9 cellular contexts compared by ENCODE assay signal in the genomic region with DNA sequence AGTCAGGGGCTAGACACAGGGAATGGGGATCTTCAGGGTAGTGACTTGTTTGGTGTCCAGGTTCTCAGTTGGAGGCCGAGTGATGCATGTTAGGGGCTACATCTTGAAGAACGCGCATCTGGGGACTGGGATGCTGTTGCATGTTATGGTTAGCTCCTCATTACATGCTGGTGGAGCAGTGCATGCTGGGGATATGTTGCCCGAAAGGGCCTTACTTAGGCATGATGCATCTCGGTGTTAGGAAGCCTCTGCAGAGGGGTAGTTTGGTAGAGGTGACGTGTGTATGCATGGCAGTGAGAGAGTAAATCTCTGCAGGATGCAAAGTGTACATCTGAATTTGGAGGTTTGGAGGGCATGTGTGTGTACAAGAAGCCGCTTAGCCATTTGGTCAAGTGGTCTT. TPM values are rescaled to one million over a fixed set of nuclear protein-coding genes. Genes with fewer than 3 reads are reported as not detected.
DNase-seq lines count a peak whose midpoint lies in the region; ATAC-seq and TF ChIP-seq lines count a peak whose summit lies in the region.
"Had no signal": no experiment of that assay in that cellular context is flagged by ENCODE, and none has a peak within 500 bp of the region (broad histone marks: within the 10 kb centered on the region; RNA-seq: fewer than 3 reads in every experiment).

No MANE protein-coding gene starts in this region.

- H3K4me3 Mint-ChIP-seq in activated B cell treated with CpG ODN at 0.5 μM for 24 hours = peak overlapping the region; percentile 86

- no peaks in the 10 kb centered on the region for H3K27me3 Mint-ChIP-seq in activated B cell treated with CpG ODN at 0.5 μM for 24 hours

- H3K9me3 ChIP-seq in HEK293 (ENCODE audit: control insufficient read depth, insufficient read depth, low read depth, low read length) (no peaks in the 10 kb centered on the region), spleen (no peaks in the 10 kb centered on the region)

- no peaks in the 10 kb centered on the region for H3K27me3 ChIP-seq in spleen (replicated peaks in 1 of 7)

- H3K36me3 Mint-ChIP-seq in activated B cell treated with CpG ODN at 0.5 μM for 24 hours (ENCODE audit: low read depth) = peaks cover 46% of the 10 kb centered on the region

- DNase-seq in activated B cell treated with CpG ODN at 0.5 μM for 24 hours (no peak), fibroblast of villous mesenchyme (ENCODE audit: low read depth) (no peak), spleen (no peak), amniotic stem cell (lab: John Stamatoyannopoulos, UW) (no peak), NCI-H1092 treated with DMSO at 0.1 percent for 48 hours (lab: John Stamatoyannopoulos, UW) (no peak), NCI-H226 (no peak), NCI-H1105 (lab: John Stamatoyannopoulos, UW) (no peak)
- DNase-seq: cortex of kidney had no signal

- peaks cover 28% of the 10 kb centered on the region for H3K4me1 Mint-ChIP-seq in activated B cell treated with CpG ODN at 0.5 μM for 24 hours

- TF ChIP-seq POLR2A in spleen (IDR thresholded peaks at IDR 0.05) = no peak

- 73 to 87% (median 82%) methylated on average over 7 of the region's 7 CpGs for WGBS in spleen, 5 donors

- no peaks in the 10 kb centered on the region for H3K9me3 Mint-ChIP-seq in activated B cell treated with CpG ODN at 0.5 μM for 24 hours

- H3K27ac ChIP-seq in HEK293 (ENCODE audit: extremely low read depth, low read depth, low read length) = peak overlapping the region; percentile 48; the same call in 1 of the 2 replicates
- peak overlapping the region in 5 of 8 donors; percentile 91 to 99 (median 97) for H3K27ac ChIP-seq in spleen

- H3K36me3 ChIP-seq in HEK293 (ENCODE audit: control insufficient read depth in 2 of 2, insufficient read depth in 1 of 2, low read length in 2 of 2) = peaks cover 16 to 67% of the 10 kb centered on the region in 2 experiments
- peaks cover under 1 to 61% (median 41%) of the 10 kb centered on the region in 6 donors for H3K36me3 ChIP-seq in spleen

- H3K4me3 ChIP-seq in HEK293 (ENCODE audit: low read depth, low read length) (peak overlapping the region; percentile 96), fibroblast of villous mesenchyme (ENCODE audit: low read depth, low read length) (peak overlapping the region; percentile 95), spleen (peak overlapping the region in 6 of 8 donors; percentile 16 to 91 (median 72))

- peaks cover 4% of the 10 kb centered on the region; the same call in 1 of the 2 replicates for H3K4me1 ChIP-seq in HEK293 (ENCODE audit: control insufficient read depth, insufficient read depth, low read length)
- peaks cover 20 to 77% (median 66%) of the 10 kb centered on the region in 6 donors for H3K4me1 ChIP-seq in spleen

- CTCF ChIA-PET in HEK293 (lab: Yijun Ruan, JAX) (interaction anchor here (1.4 kb wide), 1 partner anchor 11 kb away, joined by 3 read pairs; no protein-coding TSS in a partner anchor), activated B cell treated with CpG ODN at 0.5 μM for 24 hours (lab: Charles Lee) (interaction anchor here (1.4 kb wide), 1 partner anchor 28 kb away, joined by 3 read pairs; no protein-coding TSS in a partner anchor)

- peak overlapping the region; percentile 78 for H3K27ac Mint-ChIP-seq in activated B cell treated with CpG ODN at 0.5 μM for 24 hours

- no peak for TF ChIP-seq CTCF in HEK293 (tag by site-specific recombination; IDR thresholded peaks at IDR 0.05)
- TF ChIP-seq CTCF in activated B cell treated with CpG ODN at 0.5 μM for 24 hours (IDR thresholded peaks at IDR 0.05) = no peak
- TF ChIP-seq CTCF in fibroblast of villous mesenchyme (IDR thresholded peaks at IDR 0.05; ENCODE audit: insufficient read depth, low read depth, low read length) = no peak
- TF ChIP-seq CTCF in spleen (IDR thresholded peaks at IDR 0.05 in 8 of 11, conservative IDR thresholded peaks at IDR 0.05 in 3 of 11) = no peak

- no peak for ATAC-seq in activated B cell treated with CpG ODN at 0.5 μM for 24 hours (ENCODE audit: low read depth)

- POLR2A ChIA-PET in HEK293 (lab: Yijun Ruan, JAX) = interaction anchor here (0.9 kb wide), 1 partner anchor 9 kb away, joined by 3 read pairs; no protein-coding TSS in a partner anchor
- POLR2A ChIA-PET in activated B cell treated with CpG ODN at 0.5 μM for 24 hours (lab: Charles Lee) = interaction anchor here (0.8 to 1.4 kb wide), 2 partner anchors 10 to 45 kb away, joined by 3 to 5 read pairs; no protein-coding TSS in a partner anchor

- intact Hi-C loops in activated B cell treated with CpG ODN at 0.5 μM for 24 hours (cut with micrococcal nuclease) = no loop called here
- intact Hi-C loops in spleen (cut with DNase I; ENCODE audit: low total_unique reads) = loop anchor here (10.0 kb wide), 1 partner anchor 132 kb away; the partner anchor contains the start of gene ABCF3

TF ChIP-seq in HEK293, 187 proteins besides CTCF, POLR2A, EP300 and RAD21:
- TF ChIP-seq SETDB1 (IDR thresholded peaks at IDR 0.05; ENCODE audit: insufficient read length, low read length) (no peak), SCRT2 (tag by site-specific recombination; IDR thresholded peaks at IDR 0.05) (0 out of 2 replicates have a peak, but pooled peaks have one; percentile 22), ZNF76 (tag by site-specific recombination; IDR thresholded peaks at IDR 0.05; ENCODE audit: borderline replicate concordance, low read depth) (peak; percentile 61), ZNF792 (tag by site-specific recombination; IDR thresholded peaks at IDR 0.05) (no peak), ZNF830 (tag by site-specific recombination; IDR thresholded peaks at IDR 0.05; ENCODE audit: low read depth) (no peak), ZNF416 (tag by site-specific recombination; IDR thresholded peaks at IDR 0.05) (no peak), ZFP41 (tag by site-specific recombination; IDR thresholded peaks at IDR 0.05; ENCODE audit: borderline replicate concordance) (no peak), ZNF214 (tag by site-specific recombination; IDR thresholded peaks at IDR 0.05; ENCODE audit: borderline replicate concordance) (no peak), ZNF133 (tag by site-specific recombination; IDR thresholded peaks at IDR 0.05) (no peak), HOXD13 (CRISPR knock-in tag; IDR thresholded peaks at IDR 0.05; ENCODE audit: borderline replicate concordance) (no peak)
- TF ChIP-seq, protein P1, sequence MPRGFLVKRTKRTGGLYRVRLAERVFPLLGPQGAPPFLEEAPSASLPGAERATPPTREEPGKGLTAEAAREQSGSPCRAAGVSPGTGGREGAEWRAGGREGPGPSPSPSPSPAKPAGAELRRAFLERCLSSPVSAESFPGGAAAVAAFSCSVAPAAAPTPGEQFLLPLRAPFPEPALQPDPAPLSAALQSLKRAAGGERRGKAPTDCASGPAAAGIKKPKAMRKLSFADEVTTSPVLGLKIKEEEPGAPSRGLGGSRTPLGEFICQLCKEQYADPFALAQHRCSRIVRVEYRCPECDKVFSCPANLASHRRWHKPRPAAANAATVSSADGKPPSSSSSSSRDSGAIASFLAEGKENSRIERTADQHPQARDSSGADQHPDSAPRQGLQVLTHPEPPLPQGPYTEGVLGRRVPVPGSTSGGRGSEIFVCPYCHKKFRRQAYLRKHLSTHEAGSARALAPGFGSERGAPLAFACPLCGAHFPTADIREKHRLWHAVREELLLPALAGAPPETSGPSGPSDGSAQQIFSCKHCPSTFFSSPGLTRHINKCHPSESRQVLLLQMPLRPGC (tag by site-specific recombination; IDR thresholded peaks at IDR 0.05) = no peak
- TF ChIP-seq, protein P2, sequence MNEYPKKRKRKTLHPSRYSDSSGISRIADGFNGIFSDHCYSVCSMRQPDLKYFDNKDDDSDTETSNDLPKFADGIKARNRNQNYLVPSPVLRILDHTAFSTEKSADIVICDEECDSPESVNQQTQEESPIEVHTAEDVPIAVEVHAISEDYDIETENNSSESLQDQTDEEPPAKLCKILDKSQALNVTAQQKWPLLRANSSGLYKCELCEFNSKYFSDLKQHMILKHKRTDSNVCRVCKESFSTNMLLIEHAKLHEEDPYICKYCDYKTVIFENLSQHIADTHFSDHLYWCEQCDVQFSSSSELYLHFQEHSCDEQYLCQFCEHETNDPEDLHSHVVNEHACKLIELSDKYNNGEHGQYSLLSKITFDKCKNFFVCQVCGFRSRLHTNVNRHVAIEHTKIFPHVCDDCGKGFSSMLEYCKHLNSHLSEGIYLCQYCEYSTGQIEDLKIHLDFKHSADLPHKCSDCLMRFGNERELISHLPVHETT (tag by site-specific recombination; IDR thresholded peaks at IDR 0.05) = no peak
- TF ChIP-seq, protein P3, sequence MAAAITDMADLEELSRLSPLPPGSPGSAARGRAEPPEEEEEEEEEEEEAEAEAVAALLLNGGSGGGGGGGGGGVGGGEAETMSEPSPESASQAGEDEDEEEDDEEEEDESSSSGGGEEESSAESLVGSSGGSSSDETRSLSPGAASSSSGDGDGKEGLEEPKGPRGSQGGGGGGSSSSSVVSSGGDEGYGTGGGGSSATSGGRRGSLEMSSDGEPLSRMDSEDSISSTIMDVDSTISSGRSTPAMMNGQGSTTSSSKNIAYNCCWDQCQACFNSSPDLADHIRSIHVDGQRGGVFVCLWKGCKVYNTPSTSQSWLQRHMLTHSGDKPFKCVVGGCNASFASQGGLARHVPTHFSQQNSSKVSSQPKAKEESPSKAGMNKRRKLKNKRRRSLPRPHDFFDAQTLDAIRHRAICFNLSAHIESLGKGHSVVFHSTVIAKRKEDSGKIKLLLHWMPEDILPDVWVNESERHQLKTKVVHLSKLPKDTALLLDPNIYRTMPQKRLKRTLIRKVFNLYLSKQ (tag by site-specific recombination; IDR thresholded peaks at IDR 0.05; ENCODE audit: borderline replicate concordance) = no peak

RNA-seq across cellular contexts. Expression of gene EIF4G1, which starts 2.4 kb away (rescaled TPM):
- 292 and 319 TPM in 2 replicates for total RNA-seq in activated B cell treated with CpG ODN at 0.5 μM for 24 hours
- 252 and 288 TPM in 2 replicates for total RNA-seq in fibroblast of villous mesenchyme
- 100 to 1,000 TPM; 191 to 294 (median 247) TPM for total RNA-seq in spleen
- 100 to 1,000 TPM in 1 of 3 donors, 10 to 100 TPM in 2; 83.4 to 136 (median 84.2) TPM for polyA plus RNA-seq in spleen

RNA-seq across cellular contexts. Expression of gene PSMD2, which starts 17.8 kb away (rescaled TPM):
- total RNA-seq in activated B cell treated with CpG ODN at 0.5 μM for 24 hours (206 and 210 TPM in 2 replicates), fibroblast of villous mesenchyme (364 and 388 TPM in 2 replicates), spleen (100 to 1,000 TPM; 130 to 191 (median 142) TPM)
- 10 to 100 TPM; 53.8 to 94.7 (median 62.4) TPM for polyA plus RNA-seq in spleen

RNA-seq across cellular contexts. Expression of gene FAM131A, which starts 20.6 kb away (rescaled TPM):
- total RNA-seq in activated B cell treated with CpG ODN at 0.5 μM for 24 hours (4.5 and 5.3 TPM in 2 replicates), fibroblast of villous mesenchyme (13.9 and 17.3 TPM in 2 replicates), spleen (10 to 100 TPM; 12.9 to 24.6 (median 15.6) TPM)
- polyA plus RNA-seq in spleen = 10 to 100 TPM in 1 of 3 donors, 1 to 10 TPM in 2; 6.5 to 12.4 (median 6.8) TPM

RNA-seq across cellular contexts. Expression of gene ECE2, which starts 41.0 kb away (rescaled TPM):
- total RNA-seq in activated B cell treated with CpG ODN at 0.5 μM for 24 hours = not detected in 2 replicates
- not detected in 2 replicates for total RNA-seq in fibroblast of villous mesenchyme
- not detected for total RNA-seq in spleen
- not detected for polyA plus RNA-seq in spleen

RNA-seq across cellular contexts. Expression of gene CLCN2, which starts 44.6 kb away (rescaled TPM):
- 3.4 and 3.5 TPM in 2 replicates for total RNA-seq in activated B cell treated with CpG ODN at 0.5 μM for 24 hours
- 4.2 and 6.0 TPM in 2 replicates for total RNA-seq in fibroblast of villous mesenchyme
- 1 to 10 TPM; 2.8 to 6.4 (median 3.8) TPM for total RNA-seq in spleen
- polyA plus RNA-seq in spleen = 1 to 10 TPM; 1.6 to 4.2 (median 2.1) TPM
